ENCODE assay signal across 9 cellular contexts in genomic region chr1:36486436-36487335, GRCh38. TPM values are rescaled to one million over a fixed set of nuclear protein-coding genes. Genes with fewer than 3 reads are reported as not detected.
A peak's percentile ranks its signal among the peaks of the same experiment; 100 is the strongest.
DNase-seq lines count a peak whose midpoint lies in the region; ATAC-seq lines count a peak whose summit lies in the region.
"Had no signal": no experiment of that assay in that cellular context is flagged by ENCODE, and none has a peak within 500 bp of the region (broad histone marks: within the 10 kb centered on the region; RNA-seq: fewer than 3 reads in every experiment).

No MANE protein-coding gene starts in this region.

- no peaks in the 10 kb centered on the region for H3K9me2 ChIP-seq in GM23248 (ENCODE audit: insufficient read depth)

- in situ Hi-C loops in GM23248 (cut with MboI), result no loop called here

- no peaks in the 10 kb centered on the region for H3K36me3 ChIP-seq in GM23248 (ENCODE audit: low read depth)

- H3K4me2 ChIP-seq in GM23248 (ENCODE audit: unreplicated experiment), result no peak overlapping the region

- no peaks in the 10 kb centered on the region for H3K79me2 ChIP-seq in GM23248 (ENCODE audit: insufficient read depth)

- H3K4me1 ChIP-seq in GM23248 (ENCODE audit: insufficient read depth), result no peaks in the 10 kb centered on the region

- peaks cover 14% of the 10 kb centered on the region; the same call in 1 of the 2 replicates for H3K27me3 ChIP-seq in GM23248 (replicated peaks; ENCODE audit: insufficient read depth)

- DNase-seq in NCI-H1092 (lab: John Stamatoyannopoulos, UW), result peak; percentile 64
- peak; percentile 38 for DNase-seq in UCSD-AML1 (lab: John Stamatoyannopoulos, UW; ENCODE audit: unreplicated experiment)
- DNase-seq in iris pigment epithelial cell (ENCODE audit: low read depth), result peak; percentile 85
- DNase-seq in superior temporal gyrus (ENCODE audit: extremely low spot score), result peak; percentile 17
- DNase-seq in GM23248, result no peak
- no peak for DNase-seq in EL
- no peak for DNase-seq in stimulated activated naive CD4-positive, alpha-beta T cell treated with Interleukin-2 at 50 U/mL for 16 hours (lab: John Stamatoyannopoulos, UW)
- DNase-seq: NCI-H446 treated with DMSO at 0.1 percent for 48 hours had no signal

- no peak overlapping the region for H3K27ac ChIP-seq in GM23248

- H4K20me1 ChIP-seq in GM23248 (ENCODE audit: insufficient read depth), result no peaks in the 10 kb centered on the region

- H3K4me3 ChIP-seq in GM23248, result no peak overlapping the region

- no peaks in the 10 kb centered on the region for H3K9me3 ChIP-seq in GM23248 (ENCODE audit: low read depth)

- 59 to 67% methylated on average over 17 of the region's 17 CpGs for WGBS in GM23248 (ENCODE audit: low coverage in 1 of 2, low lambda C conversion rate in 2 of 2, missing lambda C conversion rate in 2 of 2), 2 experiments

- H2AFZ ChIP-seq in GM23248, result no peak overlapping the region

- no peak for ATAC-seq in GM19395 (IDR thresholded peaks at IDR 0.05; ENCODE audit: unreplicated experiment)

- H3F3A ChIP-seq in GM23248 (ENCODE audit: insufficient read depth), result no peaks in the 10 kb centered on the region

- no peak overlapping the region for H3K9ac ChIP-seq in GM23248

RNA-seq across cellular contexts. Expression of gene CSF3R, which starts 4.0 kb away (rescaled TPM):
- total RNA-seq in GM23248 (2014; rRNA removed; shearing (Covaris generic)), result not detected in 2 replicates
- not detected in 2 replicates for polyA plus RNA-seq in GM23248 (2016; fragmentation: Nextera tagmentation; extraction: Ambion mirVana)

RNA-seq across cellular contexts. Expression of gene MRPS15, which starts 22.5 kb away (rescaled TPM):
- 37.9 and 53.7 TPM in 2 replicates for total RNA-seq in GM23248 (2014; rRNA removed; shearing (Covaris generic))
- polyA plus RNA-seq in GM23248 (2016; fragmentation: Nextera tagmentation; extraction: Ambion mirVana), result 103 and 107 TPM in 2 replicates

RNA-seq across cellular contexts. Expression of gene OSCP1, which starts 36.4 kb away (rescaled TPM):
- 6.6 and 6.9 TPM in 2 replicates for total RNA-seq in GM23248 (2014; rRNA removed; shearing (Covaris generic))
- 9.9 and 10.2 TPM in 2 replicates for polyA plus RNA-seq in GM23248 (2016; fragmentation: Nextera tagmentation; extraction: Ambion mirVana)

Comparison
In these comparisons a context has a peak if more than half of its experiments do, and no peak if none do; other contexts are left out.
1. DNase-seq: peak in NCI-H1092 (single experiment), UCSD-AML1 (single experiment), iris pigment epithelial cell (single experiment) and superior temporal gyrus (single experiment); none in GM23248 (single experiment), EL (single experiment) and stimulated activated naive CD4-positive, alpha-beta T cell treated with Interleukin-2 at 50 U/mL for 16 hours (single experiment).